9 cellular contexts compared by ENCODE assay signal in genomic region chr1:238252033-238252802, GRCh38.
DNase-seq lines count a peak whose midpoint lies in the region; ATAC-seq, FAIRE-seq and TF ChIP-seq lines count a peak whose summit lies in the region.
"Had no signal": no experiment of that assay in that cellular context is flagged by ENCODE, and none has a peak within 500 bp of the region (broad histone marks: within the 10 kb centered on the region; RNA-seq: fewer than 3 reads in every experiment).

No MANE protein-coding gene starts in this region.

- POLR2A ChIA-PET in Caco-2 (lab: Charles Lee): no interaction called here

- H3K36me3 Mint-ChIP-seq in Caco-2 (ENCODE audit: insufficient read depth, unreplicated experiment) (no peaks in the 10 kb centered on the region), osteocyte (ENCODE audit: unreplicated experiment) (no peaks in the 10 kb centered on the region)

- H3K36me3 ChIP-seq in Caco-2 (ENCODE audit: control insufficient read depth, insufficient read depth, low read length) (no peaks in the 10 kb centered on the region), KMS-11 (ENCODE audit: insufficient read depth) (no peaks in the 10 kb centered on the region)

- DNase-seq in Caco-2 (peak; percentile 45 to 48), fibroblast of peridontal ligament (ENCODE audit: extremely low read depth) (peak; percentile 57), osteocyte (ENCODE audit: extremely low spot score, unreplicated experiment) (no peak), NCI-H1105 (lab: John Stamatoyannopoulos, UW) (no peak)

- H3K27me3 ChIP-seq in Caco-2 (replicated peaks; ENCODE audit: control insufficient read depth, insufficient read depth, low read length): no peaks in the 10 kb centered on the region
- no peaks in the 10 kb centered on the region for H3K27me3 ChIP-seq in KMS-11 (ENCODE audit: insufficient read depth, low read depth)

- H3K27me3 Mint-ChIP-seq in Caco-2 (ENCODE audit: insufficient read depth, unreplicated experiment) (peaks cover 5% of the 10 kb centered on the region), osteocyte (ENCODE audit: unreplicated experiment) (no peaks in the 10 kb centered on the region)

- peak; percentile 49 for TF ChIP-seq CTCF in Caco-2 (IDR thresholded peaks at IDR 0.05; ENCODE audit: insufficient read depth in 1 of 2, low read depth in 1 of 2, low read length in 1 of 2, severe bottlenecking in 1 of 2, unreplicated experiment in 1 of 2)
- peak; percentile 85 for TF ChIP-seq CTCF in KMS-11 (conservative IDR thresholded peaks at IDR 0.05; ENCODE audit: low read depth, low read length)
- TF ChIP-seq CTCF in osteocyte (IDR thresholded peaks at IDR 0.05): peak; percentile 81

- ATAC-seq in GM18870 (IDR thresholded peaks at IDR 0.05; ENCODE audit: unreplicated experiment) (peak; percentile 66), GM21447 (IDR thresholded peaks at IDR 0.05; ENCODE audit: unreplicated experiment) (no peak)

- no peaks in the 10 kb centered on the region for H4K20me1 ChIP-seq in KMS-11 (ENCODE audit: insufficient read depth)

- intact Hi-C loops in Caco-2 (cut with micrococcal nuclease; ENCODE audit: unreplicated experiment): loop anchor here (1.0 to 10.0 kb wide), 4 partner anchors 177 to 699 kb away; no protein-coding TSS in a partner anchor

- H3K4me3 ChIP-seq in Caco-2 (ENCODE audit: low read depth, low read length) (no peak overlapping the region), KMS-11 (IDR thresholded peaks at IDR 0.05; ENCODE audit: insufficient read depth, low read depth, low read length) (no peak overlapping the region)
- H3K4me3 ChIP-seq: skin epidermis had no signal

- no peak overlapping the region for H3K27ac Mint-ChIP-seq in Caco-2 (ENCODE audit: unreplicated experiment)
- no peak overlapping the region for H3K27ac Mint-ChIP-seq in osteocyte (ENCODE audit: unreplicated experiment)

- 0 out of 2 replicates have a peak overlapping the region, but pooled peaks have one; percentile 0 for H2AFZ ChIP-seq in KMS-11 (ENCODE audit: low read depth)

- H3K9me3 ChIP-seq in Caco-2: no peaks in the 10 kb centered on the region

- CTCF ChIA-PET in Caco-2 (lab: Charles Lee): no interaction called here

- H3K9me3 Mint-ChIP-seq in Caco-2 (ENCODE audit: unreplicated experiment) (no peaks in the 10 kb centered on the region), osteocyte (ENCODE audit: unreplicated experiment) (no peaks in the 10 kb centered on the region)

- H3K9ac ChIP-seq in KMS-11: no peak overlapping the region

- BruUV-seq in Caco-2 (replicated peaks; lab: Mats Ljungman, UMichigan): no TSS peak

- H3K79me2 ChIP-seq in KMS-11 (ENCODE audit: insufficient read depth, low read depth): no peaks in the 10 kb centered on the region

- no peak overlapping the region for H3K27ac ChIP-seq in KMS-11
- H3K27ac ChIP-seq: skin epidermis had no signal

- H3K4me1 Mint-ChIP-seq in Caco-2 (ENCODE audit: low read depth, unreplicated experiment) (no peaks in the 10 kb centered on the region), osteocyte (ENCODE audit: unreplicated experiment) (peaks cover 3% of the 10 kb centered on the region)

- H3K4me3 Mint-ChIP-seq in Caco-2 (ENCODE audit: unreplicated experiment): no peak overlapping the region
- H3K4me3 Mint-ChIP-seq in osteocyte (ENCODE audit: unreplicated experiment): no peak overlapping the region

- no peaks in the 10 kb centered on the region for H3K4me1 ChIP-seq in Caco-2
- no peaks in the 10 kb centered on the region for H3K4me1 ChIP-seq in KMS-11 (ENCODE audit: low read depth, poor library complexity, severe bottlenecking)

- peak; percentile 85 for FAIRE-seq in TTC549 (lab: Jason Lieb, UNC)

- H3K4me2 ChIP-seq in KMS-11: no peak overlapping the region

Comparison
In these comparisons a context has a peak if more than half of its experiments do, and no peak if none do; other contexts are left out.
1. DNase-seq: peak in Caco-2 (2 of 2) and fibroblast of peridontal ligament (single experiment); none in osteocyte (single experiment) and NCI-H1105 (single experiment).
2. Peak in every context shown above with its lines, with median percentiles within 50 percentile points of each other: CTCF ChIP-seq.